Comparison of ENCODE assay signal across 2 cellular contexts in the genomic region with DNA sequence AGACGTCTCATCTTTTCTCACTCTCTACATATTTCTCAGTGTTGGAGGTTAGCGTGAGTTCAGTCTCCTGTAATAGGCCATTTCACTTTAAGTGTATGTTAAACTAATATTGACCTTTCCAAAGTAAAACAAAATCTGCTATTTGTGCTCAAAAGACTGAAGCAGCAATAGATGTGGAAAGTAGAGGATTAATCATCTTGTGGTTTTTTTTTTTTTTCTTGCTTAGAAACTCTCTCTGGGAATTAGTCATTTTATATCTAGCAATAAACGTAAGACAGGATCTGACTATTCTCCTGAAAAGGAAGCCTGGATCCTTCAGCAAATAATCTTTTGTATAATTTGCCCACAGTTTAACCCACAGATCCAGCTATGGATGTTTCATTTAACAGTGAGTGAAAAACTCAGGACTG.
TF ChIP-seq lines count a peak whose summit lies in the region.

No MANE protein-coding gene starts in this region.

TF ChIP-seq in SK-N-SH, 30 proteins besides CTCF, POLR2A, EP300 and RAD21 (continued from another document):
- TF ChIP-seq FOXJ3 (CRISPR knock-in tag; IDR thresholded peaks at IDR 0.05) (no peak), USF2 (IDR thresholded peaks at IDR 0.05; ENCODE audit: borderline replicate concordance, low read depth, low read length) (no peak), RXRA (IDR thresholded peaks at IDR 0.05; ENCODE audit: borderline replicate concordance, low read depth) (peak; percentile 88), TCF12 (IDR thresholded peaks at IDR 0.05) (peak; percentile 86), NFIC (IDR thresholded peaks at IDR 0.05; ENCODE audit: borderline replicate concordance) (peak; percentile 44; the same call in 1 of the 2 replicates), RFX5 (IDR thresholded peaks at IDR 0.05; ENCODE audit: low read length) (no peak), REST (IDR thresholded peaks at IDR 0.05; ENCODE audit: low read depth, low read length) (no peak), USF1 (IDR thresholded peaks at IDR 0.05; ENCODE audit: borderline replicate concordance, low read depth) (no peak), SMC3 (IDR thresholded peaks at IDR 0.05; ENCODE audit: low read depth, low read length) (no peak), RCOR1 (IDR thresholded peaks at IDR 0.05; ENCODE audit: low read length) (no peak), FOXM1 (IDR thresholded peaks at IDR 0.05; ENCODE audit: low read depth) (0 out of 2 replicates have a peak, but pooled peaks have one; percentile 48), GABPA (IDR thresholded peaks at IDR 0.05; ENCODE audit: low read depth) (no peak), JUND (IDR thresholded peaks at IDR 0.05) (peak; percentile 67), MXI1 (IDR thresholded peaks at IDR 0.05; ENCODE audit: low read depth, low read length) (no peak), MEF2A (IDR thresholded peaks at IDR 0.05; ENCODE audit: borderline replicate concordance, low read depth) (peak; percentile 62; the same call in 1 of the 2 replicates), EZH2phosphoT487 (IDR thresholded peaks at IDR 0.05; ENCODE audit: borderline replicate concordance, low read depth) (no peak), POLR2AphosphoS5 (IDR thresholded peaks at IDR 0.05; ENCODE audit: low read depth, low read length) (peak; percentile 35; the same call in 1 of the 2 replicates), TEAD4 (IDR thresholded peaks at IDR 0.05; ENCODE audit: borderline replicate concordance, insufficient read depth) (peak; percentile 22; the same call in 1 of the 2 replicates), YY1 (IDR thresholded peaks at IDR 0.05; ENCODE audit: low read depth) (no peak), ELF1 (IDR thresholded peaks at IDR 0.05) (no peak), SIN3A (IDR thresholded peaks at IDR 0.05; ENCODE audit: borderline replicate concordance, low read depth, low read length) (no peak), FOSL2 (IDR thresholded peaks at IDR 0.05; ENCODE audit: borderline replicate concordance, low read depth) (peak; percentile 79)
- TF ChIP-seq, protein P1, sequence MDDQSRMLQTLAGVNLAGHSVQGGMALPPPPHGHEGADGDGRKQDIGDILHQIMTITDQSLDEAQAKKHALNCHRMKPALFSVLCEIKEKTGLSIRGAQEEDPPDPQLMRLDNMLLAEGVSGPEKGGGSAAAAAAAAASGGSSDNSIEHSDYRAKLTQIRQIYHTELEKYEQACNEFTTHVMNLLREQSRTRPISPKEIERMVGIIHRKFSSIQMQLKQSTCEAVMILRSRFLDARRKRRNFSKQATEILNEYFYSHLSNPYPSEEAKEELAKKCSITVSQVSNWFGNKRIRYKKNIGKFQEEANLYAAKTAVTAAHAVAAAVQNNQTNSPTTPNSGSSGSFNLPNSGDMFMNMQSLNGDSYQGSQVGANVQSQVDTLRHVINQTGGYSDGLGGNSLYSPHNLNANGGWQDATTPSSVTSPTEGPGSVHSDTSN (IDR thresholded peaks at IDR 0.05) = peak; percentile 68

TF ChIP-seq in WTC11, 78 proteins besides CTCF, POLR2A, EP300 and RAD21 (continued from another document):
- TF ChIP-seq USF1 (CRISPR knock-in tag; IDR thresholded peaks at IDR 0.05) (no peak), ZBTB21 (CRISPR knock-in tag; IDR thresholded peaks at IDR 0.05; ENCODE audit: borderline replicate concordance) (no peak), NFYB (CRISPR knock-in tag; conservative IDR thresholded peaks at IDR 0.05; ENCODE audit: low read depth) (no peak), ARID4B (CRISPR knock-in tag; IDR thresholded peaks at IDR 0.05; ENCODE audit: borderline replicate concordance) (no peak), ZMAT4 (CRISPR knock-in tag; IDR thresholded peaks at IDR 0.05) (no peak), TEAD4 (CRISPR knock-in tag; IDR thresholded peaks at IDR 0.05) (no peak), FOXJ3 (CRISPR knock-in tag; IDR thresholded peaks at IDR 0.05; ENCODE audit: borderline replicate concordance) (no peak), ZNF416 (CRISPR knock-in tag; IDR thresholded peaks at IDR 0.05) (no peak), ZNF232 (CRISPR knock-in tag; IDR thresholded peaks at IDR 0.05) (no peak), ESRRA (CRISPR knock-in tag; IDR thresholded peaks at IDR 0.05; ENCODE audit: borderline replicate concordance) (no peak), ZNF423 (CRISPR knock-in tag; IDR thresholded peaks at IDR 0.05) (no peak)
- TF ChIP-seq, protein P2, sequence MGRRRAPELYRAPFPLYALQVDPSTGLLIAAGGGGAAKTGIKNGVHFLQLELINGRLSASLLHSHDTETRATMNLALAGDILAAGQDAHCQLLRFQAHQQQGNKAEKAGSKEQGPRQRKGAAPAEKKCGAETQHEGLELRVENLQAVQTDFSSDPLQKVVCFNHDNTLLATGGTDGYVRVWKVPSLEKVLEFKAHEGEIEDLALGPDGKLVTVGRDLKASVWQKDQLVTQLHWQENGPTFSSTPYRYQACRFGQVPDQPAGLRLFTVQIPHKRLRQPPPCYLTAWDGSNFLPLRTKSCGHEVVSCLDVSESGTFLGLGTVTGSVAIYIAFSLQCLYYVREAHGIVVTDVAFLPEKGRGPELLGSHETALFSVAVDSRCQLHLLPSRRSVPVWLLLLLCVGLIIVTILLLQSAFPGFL (CRISPR knock-in tag; IDR thresholded peaks at IDR 0.05; ENCODE audit: borderline replicate concordance) = no peak
- TF ChIP-seq, protein P3, sequence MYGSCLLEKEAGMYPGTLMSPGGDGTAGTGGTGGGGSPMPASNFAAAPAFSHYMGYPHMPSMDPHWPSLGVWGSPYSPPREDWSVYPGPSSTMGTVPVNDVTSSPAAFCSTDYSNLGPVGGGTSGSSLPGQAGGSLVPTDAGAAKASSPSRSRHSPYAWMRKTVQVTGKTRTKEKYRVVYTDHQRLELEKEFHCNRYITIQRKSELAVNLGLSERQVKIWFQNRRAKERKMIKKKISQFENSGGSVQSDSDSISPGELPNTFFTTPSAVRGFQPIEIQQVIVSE (CRISPR knock-in tag; IDR thresholded peaks at IDR 0.05; ENCODE audit: borderline replicate concordance) = no peak
TF ChIP-seq in WTC11: peak in this region for 0.
